1 cellular context compared by ENCODE assay signal in genomic region chr19:14416743-14417214, GRCh38.
TF ChIP-seq lines count a peak whose summit lies in the region.

No MANE protein-coding gene starts in this region.

TF ChIP-seq in HCT116, 20 proteins besides CTCF, POLR2A, EP300 and RAD21 (continued from another document):
- TF ChIP-seq ZBTB33 (IDR thresholded peaks at IDR 0.05; ENCODE audit: extremely low read depth, insufficient replicate concordance, low read length), result no peak
- TF ChIP-seq TCF7L2 (IDR thresholded peaks at IDR 0.05; ENCODE audit: borderline replicate concordance, extremely low read depth, insufficient read depth, insufficient read length), result no peak
- no peak for TF ChIP-seq FOSL1 (IDR thresholded peaks at IDR 0.05; ENCODE audit: low read depth)
- TF ChIP-seq POLR2AphosphoS5 (IDR thresholded peaks at IDR 0.05; ENCODE audit: low read depth, low read length), result no peak
